ENCODE assay signal across 1 cellular context in the genomic region with DNA sequence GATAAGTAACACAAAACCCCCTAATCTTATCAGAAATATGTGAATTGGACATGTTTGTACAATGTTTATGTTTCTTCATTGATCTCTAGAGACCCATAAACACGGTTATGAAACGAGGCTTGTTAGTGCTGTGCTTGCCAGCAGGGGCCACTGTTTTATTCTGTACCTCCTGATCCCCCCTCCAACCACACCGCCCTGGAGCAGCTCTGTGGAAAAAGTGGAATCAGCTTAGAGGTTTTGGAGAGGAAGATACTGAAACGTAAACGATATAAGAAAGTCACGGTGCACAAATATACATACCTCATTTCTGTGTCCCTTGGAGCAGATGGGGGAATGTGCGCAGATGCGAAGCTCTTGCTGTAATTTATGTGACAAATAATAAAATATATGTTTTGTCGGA.
A peak's percentile ranks its signal among the peaks of the same experiment; 100 is the strongest.
TF ChIP-seq lines count a peak whose summit lies in the region.

No MANE protein-coding gene starts in this region.

TF ChIP-seq in WTC11, 78 proteins besides CTCF, POLR2A, EP300 and RAD21:
- peak; percentile 73 for TF ChIP-seq PRDM15 (CRISPR knock-in tag; IDR thresholded peaks at IDR 0.05)
